2 cellular contexts compared by ENCODE assay signal in the genomic region with DNA sequence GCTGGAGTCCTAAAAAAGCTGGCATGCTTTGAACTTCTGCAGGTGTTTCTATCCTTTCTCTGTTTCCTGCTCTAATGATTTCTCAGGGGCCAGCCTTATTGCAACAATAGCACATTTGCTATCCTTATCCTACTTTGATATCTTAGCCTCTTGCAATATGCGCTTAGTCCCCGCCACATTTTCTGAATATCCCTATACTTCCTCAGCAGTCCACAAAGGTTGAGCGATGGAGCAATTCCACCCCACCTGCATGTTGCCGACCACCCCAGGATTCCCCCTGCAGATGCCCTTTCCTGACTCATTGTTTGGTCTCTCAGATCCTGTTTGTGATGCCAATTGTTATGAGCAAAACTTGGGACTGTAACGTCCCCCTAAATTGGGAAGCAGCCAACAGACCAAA.
TF ChIP-seq lines count a peak whose summit lies in the region.

No MANE protein-coding gene starts in this region.

TF ChIP-seq in HepG2, 621 proteins besides CTCF, POLR2A, EP300 and RAD21:
- TF ChIP-seq ZMAT3 (CRISPR knock-in tag; conservative IDR thresholded peaks at IDR 0.05), result no peak
- TF ChIP-seq SRY (CRISPR knock-in tag; IDR thresholded peaks at IDR 0.05), result no peak
- TF ChIP-seq ZKSCAN1 (IDR thresholded peaks at IDR 0.05; ENCODE audit: low read length), result no peak
- TF ChIP-seq, protein P1, sequence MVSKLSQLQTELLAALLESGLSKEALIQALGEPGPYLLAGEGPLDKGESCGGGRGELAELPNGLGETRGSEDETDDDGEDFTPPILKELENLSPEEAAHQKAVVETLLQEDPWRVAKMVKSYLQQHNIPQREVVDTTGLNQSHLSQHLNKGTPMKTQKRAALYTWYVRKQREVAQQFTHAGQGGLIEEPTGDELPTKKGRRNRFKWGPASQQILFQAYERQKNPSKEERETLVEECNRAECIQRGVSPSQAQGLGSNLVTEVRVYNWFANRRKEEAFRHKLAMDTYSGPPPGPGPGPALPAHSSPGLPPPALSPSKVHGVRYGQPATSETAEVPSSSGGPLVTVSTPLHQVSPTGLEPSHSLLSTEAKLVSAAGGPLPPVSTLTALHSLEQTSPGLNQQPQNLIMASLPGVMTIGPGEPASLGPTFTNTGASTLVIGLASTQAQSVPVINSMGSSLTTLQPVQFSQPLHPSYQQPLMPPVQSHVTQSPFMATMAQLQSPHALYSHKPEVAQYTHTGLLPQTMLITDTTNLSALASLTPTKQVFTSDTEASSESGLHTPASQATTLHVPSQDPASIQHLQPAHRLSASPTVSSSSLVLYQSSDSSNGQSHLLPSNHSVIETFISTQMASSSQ (IDR thresholded peaks at IDR 0.05; ENCODE audit: low read depth), result no peak
- TF ChIP-seq, protein P1 (CRISPR knock-in tag; IDR thresholded peaks at IDR 0.05; ENCODE audit: borderline replicate concordance), result no peak
- no peak for TF ChIP-seq ZNF703 (CRISPR knock-in tag; IDR thresholded peaks at IDR 0.05; ENCODE audit: borderline replicate concordance)
- TF ChIP-seq WIZ (CRISPR knock-in tag; IDR thresholded peaks at IDR 0.05), result no peak
- TF ChIP-seq CEBPB (IDR thresholded peaks at IDR 0.05; ENCODE audit: borderline replicate concordance, low read depth, low read length), result no peak
- no peak for TF ChIP-seq GZF1 (CRISPR knock-in tag; IDR thresholded peaks at IDR 0.05)
- TF ChIP-seq, protein P2, sequence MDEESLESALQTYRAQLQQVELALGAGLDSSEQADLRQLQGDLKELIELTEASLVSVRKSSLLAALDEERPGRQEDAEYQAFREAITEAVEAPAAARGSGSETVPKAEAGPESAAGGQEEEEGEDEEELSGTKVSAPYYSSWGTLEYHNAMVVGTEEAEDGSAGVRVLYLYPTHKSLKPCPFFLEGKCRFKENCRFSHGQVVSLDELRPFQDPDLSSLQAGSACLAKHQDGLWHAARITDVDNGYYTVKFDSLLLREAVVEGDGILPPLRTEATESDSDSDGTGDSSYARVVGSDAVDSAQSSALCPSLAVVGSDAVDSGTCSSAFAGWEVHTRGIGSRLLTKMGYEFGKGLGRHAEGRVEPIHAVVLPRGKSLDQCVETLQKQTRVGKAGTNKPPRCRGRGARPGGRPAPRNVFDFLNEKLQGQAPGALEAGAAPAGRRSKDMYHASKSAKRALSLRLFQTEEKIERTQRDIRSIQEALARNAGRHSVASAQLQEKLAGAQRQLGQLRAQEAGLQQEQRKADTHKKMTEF (CRISPR knock-in tag; IDR thresholded peaks at IDR 0.05), result no peak
- TF ChIP-seq ZNF274 (CRISPR knock-in tag; IDR thresholded peaks at IDR 0.05), result no peak
- TF ChIP-seq MBNL3 (CRISPR knock-in tag; conservative IDR thresholded peaks at IDR 0.05), result no peak

TF ChIP-seq in H1, 55 proteins besides CTCF, POLR2A, EP300 and RAD21:
- TF ChIP-seq JUN (IDR thresholded peaks at IDR 0.05; ENCODE audit: low read depth, low read length), result no peak
- no peak for TF ChIP-seq GTF2F1 (IDR thresholded peaks at IDR 0.05; ENCODE audit: borderline replicate concordance, low read depth, low read length)
- no peak for TF ChIP-seq SP2 (IDR thresholded peaks at IDR 0.05; ENCODE audit: low read length)
- no peak for TF ChIP-seq FOSL1 (IDR thresholded peaks at IDR 0.05; ENCODE audit: insufficient read depth, low read depth, low read length)
- no peak for TF ChIP-seq BACH1 (IDR thresholded peaks at IDR 0.05; ENCODE audit: low read length)
- TF ChIP-seq BCL11A (IDR thresholded peaks at IDR 0.05; ENCODE audit: low read depth in 2 of 2, low read length in 2 of 2), result no peak
- no peak for TF ChIP-seq HDAC2 (IDR thresholded peaks at IDR 0.05; ENCODE audit: borderline replicate concordance in 1 of 2, low read depth in 2 of 2, low read length in 2 of 2)
- no peak for TF ChIP-seq RFX5 (IDR thresholded peaks at IDR 0.05; ENCODE audit: borderline replicate concordance, low read depth, low read length)
- TF ChIP-seq CHD2 (IDR thresholded peaks at IDR 0.05; ENCODE audit: low read length), result no peak
